Comparison of ENCODE assay signal across 8 cellular contexts in the genomic region with DNA sequence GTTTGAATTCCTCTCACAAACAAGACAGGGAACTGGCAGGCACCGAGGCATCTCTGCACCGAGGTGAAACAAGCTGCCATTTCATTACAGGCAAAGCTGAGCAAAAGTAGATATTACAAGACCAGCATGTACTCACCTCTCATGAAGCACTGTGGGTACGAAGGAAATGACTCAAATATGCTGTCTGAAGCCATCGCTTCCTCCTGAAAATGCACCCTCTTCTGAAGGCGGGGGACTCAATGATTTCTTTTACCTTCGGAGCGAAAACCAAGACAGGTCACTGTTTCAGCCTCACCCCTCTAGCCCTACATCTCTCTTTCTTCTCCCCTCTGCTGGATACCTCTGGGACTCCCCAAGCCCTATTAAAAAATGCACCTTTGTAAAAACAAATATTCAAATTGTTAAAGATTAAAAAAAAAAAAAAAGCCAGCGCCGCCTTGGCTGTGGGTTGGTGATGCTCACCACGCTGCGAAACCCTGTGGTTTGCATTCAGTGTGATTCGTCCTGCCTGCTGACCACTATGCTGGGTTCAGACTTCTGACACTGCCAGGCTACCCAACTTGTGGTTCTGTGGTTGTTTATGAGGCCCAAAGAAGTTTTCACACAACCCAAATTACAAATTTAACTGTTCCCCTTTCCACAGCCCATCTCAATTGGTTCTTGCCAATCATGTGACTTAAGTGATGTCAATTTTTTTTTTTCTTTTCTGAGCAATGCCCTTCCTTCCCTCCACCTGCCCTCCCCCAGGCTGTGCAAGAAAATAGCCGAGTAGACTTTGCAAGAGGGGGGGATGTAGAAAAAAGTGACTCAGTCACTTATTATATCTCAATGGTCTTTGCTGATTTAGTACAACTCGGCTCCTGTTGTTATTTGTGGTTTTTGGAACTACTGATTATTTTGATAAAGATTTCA. TPM values are rescaled to one million over a fixed set of nuclear protein-coding genes. Genes with fewer than 3 reads are reported as not detected.
A peak's percentile ranks its signal among the peaks of the same experiment; 100 is the strongest.
DNase-seq lines count a peak whose midpoint lies in the region; ATAC-seq and TF ChIP-seq lines count a peak whose summit lies in the region.

A gene (minus strand): TSS at position 597 of the 912 bp plus-strand sequence.

- DNase-seq in AG20443 (ENCODE audit: low spot score) (peak; percentile 40), T-helper 17 cell (peak; percentile 46 to 71 (median 53)), astrocyte of the cerebellum (ENCODE audit: low read depth) (peak; percentile 84), right lobe of liver (peak in 1 of 3 donors; percentile 28), NCI-H1092 treated with DMSO at 0.1 percent for 48 hours (lab: John Stamatoyannopoulos, UW) (no peak)
- DNase-seq in stimulated activated CD8-positive, alpha-beta memory T cell treated with anti-CD3 and anti-CD28 coated beads, Interleukin-15, amount 100 ng/mL, for 4 hours (ENCODE audit: low read depth in 2 of 2), result peak; percentile 53 to 62

- peak within 1 kb of the TSS; percentile 44 for H3K4me3 ChIP-seq in astrocyte of the cerebellum (ENCODE audit: low read depth, low read length)
- peak within 1 kb of the TSS; percentile 1 to 32 (median 11) for H3K4me3 ChIP-seq in right lobe of liver

- in situ Hi-C loops in astrocyte of the cerebellum (cut with HindIII; ENCODE audit: low sequenced_read_pairs), result no loop called here

- H3K9me3 ChIP-seq in T-helper 17 cell (ENCODE audit: control insufficient read depth, low read length, poor library complexity, severe bottlenecking), result no peaks in the 10 kb centered on the region
- no peaks in the 10 kb centered on the region for H3K9me3 ChIP-seq in right lobe of liver

- ATAC-seq in GM19395 (IDR thresholded peaks at IDR 0.05; ENCODE audit: unreplicated experiment), result peak; percentile 68
- ATAC-seq in HG03469 (IDR thresholded peaks at IDR 0.05; ENCODE audit: unreplicated experiment), result peak; percentile 43
- ATAC-seq in T-helper 17 cell, result peak; percentile 67
- peak; percentile 29 to 40 (median 32) for ATAC-seq in right lobe of liver

- H3K4me1 ChIP-seq in right lobe of liver, result no peaks in the 10 kb centered on the region

- 51% methylated on average over 14 of the region's 14 CpGs for WGBS in right lobe of liver (ENCODE audit: insufficient coverage, low coverage, low lambda C conversion rate, missing lambda C conversion rate)

- peak within 1 kb of the TSS; percentile 96 for H3K27ac Mint-ChIP-seq in T-helper 17 cell

- peaks cover 63% of the 10 kb centered on the region for H3K4me1 Mint-ChIP-seq in T-helper 17 cell

- H3K36me3 Mint-ChIP-seq in T-helper 17 cell (ENCODE audit: low read depth), result peaks cover 10% of the 10 kb centered on the region

- no peaks in the 10 kb centered on the region for H3K36me3 ChIP-seq in right lobe of liver

- peak within 1 kb of the TSS; percentile 85 for H3K4me3 Mint-ChIP-seq in T-helper 17 cell

- TF ChIP-seq CTCF in astrocyte of the cerebellum (IDR thresholded peaks at IDR 0.05; ENCODE audit: low read depth, low read length, missing control alignments), result no peak
- no peak for TF ChIP-seq CTCF in right lobe of liver (IDR thresholded peaks at IDR 0.05)

- H3K27me3 ChIP-seq in right lobe of liver, result no peaks in the 10 kb centered on the region

- no peaks in the 10 kb centered on the region for H3K27me3 Mint-ChIP-seq in T-helper 17 cell

- H3K27ac ChIP-seq in right lobe of liver, result peak within 1 kb of the TSS in 1 of 3 donors; percentile 22

- intact Hi-C loops in right lobe of liver (cut with DNase I), result no loop called here

- no peak for TF ChIP-seq POLR2A in right lobe of liver (IDR thresholded peaks at IDR 0.05)

RNA-seq across cellular contexts. Expression of the gene that starts here (rescaled TPM):
- total RNA-seq in T-helper 17 cell, result 100 to 1,000 TPM in 1 of 2 donors, 10 to 100 TPM in 1; 97.0 to 110 TPM
- 10 to 100 TPM in 1 of 6 experiments, 1 to 10 TPM in 5; 2.9 to 18.3 (median 4.3) TPM for total RNA-seq in right lobe of liver

Comparison
In these comparisons a context has a peak if more than half of its experiments do, and no peak if none do; other contexts are left out.
1. RNA of the gene that starts here (total RNA-seq): 97.0 to 110 TPM in T-helper 17 cell; 2.9 to 18.3 TPM in right lobe of liver; every median in the first group is over 4 times any median in the second.
2. Peak in every context shown above with its lines, with median percentiles within 50 percentile points of each other: ATAC-seq.